ENCODE assay signal across 10 cellular contexts in the genomic region with DNA sequence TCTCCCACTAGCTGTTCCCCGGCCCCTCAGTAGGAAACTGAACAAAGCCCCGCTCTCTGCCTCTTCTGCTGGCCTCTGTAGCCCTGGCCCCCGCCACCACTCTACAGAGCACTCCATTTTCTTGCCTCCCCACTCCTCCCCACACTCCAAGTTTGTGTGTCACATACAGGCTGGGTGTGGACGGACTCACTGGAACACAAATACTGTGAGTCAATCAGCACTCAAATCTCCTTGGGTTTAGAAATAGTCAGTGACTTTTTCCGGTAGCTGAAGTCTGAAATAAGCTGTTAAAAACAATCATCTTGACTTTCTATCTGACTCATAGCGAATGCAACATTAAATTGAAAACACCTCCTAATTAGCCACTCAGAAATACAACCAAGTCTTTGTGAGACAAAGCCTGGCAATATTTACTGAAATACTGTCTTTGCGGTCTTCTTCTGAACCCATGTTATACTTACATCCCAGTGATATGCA.
A peak's percentile ranks its signal among the peaks of the same experiment; 100 is the strongest.
DNase-seq lines count a peak whose midpoint lies in the region; ATAC-seq, FAIRE-seq and TF ChIP-seq lines count a peak whose summit lies in the region.
"Had no signal": no experiment of that assay in that cellular context is flagged by ENCODE, and none has a peak within 500 bp of the region (broad histone marks: within the 10 kb centered on the region; RNA-seq: fewer than 3 reads in every experiment).

No MANE protein-coding gene starts in this region.

- no peak for FAIRE-seq in bronchial epithelial cell (lab: Jason Lieb, UNC)

- peak overlapping the region; percentile 35 for H3K27ac Mint-ChIP-seq in memory B cell
- H3K27ac Mint-ChIP-seq: activated naive CD4-positive, alpha-beta T cell treated with anti-CD3 and anti-CD28 coated beads, Interleukin-2, amount 50 U/mL, for 24 hours had no signal

- H3K4me1 ChIP-seq in left ventricle myocardium inferior: peaks cover 55% of the 10 kb centered on the region

- no peak for TF ChIP-seq CTCF in left ventricle myocardium inferior (IDR thresholded peaks at IDR 0.05; ENCODE audit: borderline replicate concordance)
- TF ChIP-seq CTCF in bronchial epithelial cell (IDR thresholded peaks at IDR 0.05; ENCODE audit: insufficient read depth, low read length, severe bottlenecking): no peak

- H3K36me3 Mint-ChIP-seq in memory B cell: peaks cover 4% of the 10 kb centered on the region
- H3K36me3 Mint-ChIP-seq: activated naive CD4-positive, alpha-beta T cell treated with anti-CD3 and anti-CD28 coated beads, Interleukin-2, amount 50 U/mL, for 24 hours had no signal

- H3K27ac ChIP-seq in left ventricle myocardium inferior (replicated peaks): no peak overlapping the region

- intact Hi-C loops in left ventricle myocardium superior (cut with micrococcal nuclease) (no loop called here), left ventricle myocardium inferior (cut with micrococcal nuclease) (no loop called here)

- no peaks in the 10 kb centered on the region for H3K9me3 ChIP-seq in left ventricle myocardium inferior (replicated peaks)

- no peak overlapping the region for H3K4me3 Mint-ChIP-seq in memory B cell
- H3K4me3 Mint-ChIP-seq: activated naive CD4-positive, alpha-beta T cell treated with anti-CD3 and anti-CD28 coated beads, Interleukin-2, amount 50 U/mL, for 24 hours had no signal

- H3K27me3 Mint-ChIP-seq in memory B cell: no peaks in the 10 kb centered on the region

- H3K27me3 ChIP-seq in left ventricle myocardium inferior (ENCODE audit: low read depth) (no peaks in the 10 kb centered on the region), bronchial epithelial cell (ENCODE audit: control insufficient read depth, insufficient read depth, low read length) (no peaks in the 10 kb centered on the region)

- ATAC-seq in left ventricle myocardium superior (peak; percentile 36), memory B cell (ENCODE audit: low read depth) (no peak), HG02970 (IDR thresholded peaks at IDR 0.05; ENCODE audit: low FRiP score, unreplicated experiment) (no peak), GM19328 (IDR thresholded peaks at IDR 0.05; ENCODE audit: unreplicated experiment) (no peak)

- no peak for DNase-seq in left ventricle myocardium superior
- no peak for DNase-seq in left ventricle myocardium inferior
- peak; percentile 97 for DNase-seq in bronchial epithelial cell (ENCODE audit: low read depth)
- no peak for DNase-seq in memory B cell (ENCODE audit: low spot score in 2 of 2)
- no peak for DNase-seq in GF-D8 (lab: John Stamatoyannopoulos, UW)
- no peak for DNase-seq in SIG-M5 treated with dmso at 0.1 percent for 504 hours (lab: John Stamatoyannopoulos, UW; ENCODE audit: unreplicated experiment)
- DNase-seq: AML-193 had no signal

- H3K4me3 ChIP-seq in left ventricle myocardium inferior (no peak overlapping the region), bronchial epithelial cell (ENCODE audit: low read depth, low read length) (no peak overlapping the region)

- H3K4me1 Mint-ChIP-seq in memory B cell: peaks cover 4% of the 10 kb centered on the region
- H3K4me1 Mint-ChIP-seq: activated naive CD4-positive, alpha-beta T cell treated with anti-CD3 and anti-CD28 coated beads, Interleukin-2, amount 50 U/mL, for 24 hours had no signal

- H3K9me3 Mint-ChIP-seq in memory B cell: no peaks in the 10 kb centered on the region
- H3K9me3 Mint-ChIP-seq: activated naive CD4-positive, alpha-beta T cell treated with anti-CD3 and anti-CD28 coated beads, Interleukin-2, amount 50 U/mL, for 24 hours had no signal

- H3K36me3 ChIP-seq in left ventricle myocardium inferior (no peaks in the 10 kb centered on the region), bronchial epithelial cell (ENCODE audit: control insufficient read depth, insufficient read depth, low read length) (peaks cover 2% of the 10 kb centered on the region)
